Comparison of ENCODE assay signal across 14 cellular contexts in the genomic region with DNA sequence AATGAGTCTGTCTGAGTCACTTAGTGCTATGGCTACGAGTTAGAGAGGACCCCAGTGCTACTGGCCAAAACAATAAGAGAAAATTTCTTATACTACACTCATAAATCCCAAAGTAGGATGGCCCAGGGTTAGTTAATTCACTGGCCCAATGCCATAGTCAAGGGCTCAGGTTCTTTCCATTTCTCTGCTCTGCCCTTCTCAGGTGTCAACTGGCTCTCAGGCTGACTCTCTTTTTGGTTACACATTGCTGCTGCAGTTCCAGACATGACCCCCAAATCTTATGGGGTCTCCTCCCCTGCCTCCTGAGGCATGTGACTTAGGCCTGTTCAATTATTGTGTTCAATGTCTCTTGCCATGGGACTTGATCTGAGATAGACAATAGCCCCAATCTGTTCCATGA.
DNase-seq lines count a peak whose midpoint lies in the region; ATAC-seq and TF ChIP-seq lines count a peak whose summit lies in the region.
"Had no signal": no experiment of that assay in that cellular context is flagged by ENCODE, and none has a peak within 500 bp of the region (broad histone marks: within the 10 kb centered on the region; RNA-seq: fewer than 3 reads in every experiment).

No MANE protein-coding gene starts in this region.

- no peak overlapping the region for H3K4me3 ChIP-seq in DND-41 (ENCODE audit: low read depth in 1 of 2, low read length in 2 of 2)
- H3K4me3 ChIP-seq in SK-N-SH (ENCODE audit: low read depth in 2 of 2, low read length in 1 of 2), result no peak overlapping the region
- H3K4me3 ChIP-seq: coronary artery, tibial nerve had no signal

- POLR2A ChIA-PET in SK-N-SH (lab: Yijun Ruan, JAX), result no interaction called here

- TF ChIP-seq RAD21 in SK-N-SH (IDR thresholded peaks at IDR 0.05; ENCODE audit: low read length), result no peak

- CTCF ChIA-PET in SK-N-SH (lab: Yijun Ruan, JAX), result interaction anchor here (1.4 kb wide), 2 partner anchors 15 to 182 kb away, joined by 4 to 7 read pairs; no protein-coding TSS in a partner anchor

- peak; percentile 48 for ATAC-seq in DND-41 (ENCODE audit: insufficient read depth, low read depth)
- no peak for ATAC-seq in HG02571 (IDR thresholded peaks at IDR 0.05; ENCODE audit: unreplicated experiment)
- ATAC-seq in esophagus mucosa, result no peak
- ATAC-seq in GM18861 (IDR thresholded peaks at IDR 0.05; ENCODE audit: unreplicated experiment), result no peak
- ATAC-seq: right cardiac atrium had no signal

- DNase-seq in NCI-H82 (lab: John Stamatoyannopoulos, UW) (peak; percentile 30), NCI-H82 treated with DMSO at 0.1 percent for 48 hours (lab: John Stamatoyannopoulos, UW; ENCODE audit: unreplicated experiment) (no peak), DND-41 (no peak), SK-N-SH (peak; percentile 38), left kidney (ENCODE audit: low read depth, low spot score) (peak; percentile 81)
- DNase-seq: activated CD4-positive, CD25-positive, alpha-beta regulatory T cell; islet precursor cell; right cardiac atrium; stimulated activated CD8-positive, alpha-beta memory T cell treated with anti-CD3 and anti-CD28 coated beads, Interleukin-4, amount 100 ng/mL, for 48 hours had no signal

- H3F3A ChIP-seq in SK-N-SH (replicated peaks; ENCODE audit: insufficient read depth), result no peaks in the 10 kb centered on the region

- H3K4me1 ChIP-seq in DND-41 (ENCODE audit: insufficient read depth, low read length) (no peaks in the 10 kb centered on the region), SK-N-SH (ENCODE audit: control insufficient read depth in 1 of 2, insufficient read depth in 2 of 2, low read depth in 1 of 2, low read length in 1 of 2) (peaks cover 0 to 8% of the 10 kb centered on the region in 2 experiments; a peak in 1 of 4 replicates)
- H3K4me1 ChIP-seq: tibial nerve had no signal

- 46% methylated on average over 1 of the region's 1 CpG for WGBS in SK-N-SH (ENCODE audit: low lambda C conversion rate)

- no peaks in the 10 kb centered on the region for H3K36me3 ChIP-seq in DND-41 (ENCODE audit: insufficient read depth, low read length)
- no peaks in the 10 kb centered on the region for H3K36me3 ChIP-seq in SK-N-SH (replicated peaks in 1 of 2; ENCODE audit: control insufficient read depth in 1 of 2, insufficient read depth in 2 of 2, low read length in 1 of 2)
- H3K36me3 ChIP-seq: tibial nerve had no signal

- H4K20me1 ChIP-seq in DND-41 (ENCODE audit: insufficient read depth, low read length) (no peaks in the 10 kb centered on the region), SK-N-SH (ENCODE audit: insufficient read depth) (no peaks in the 10 kb centered on the region)

- no peaks in the 10 kb centered on the region for H3K9me2 ChIP-seq in SK-N-SH

- no peak overlapping the region for H3K4me2 ChIP-seq in DND-41 (ENCODE audit: insufficient read depth, low read length)
- H3K4me2 ChIP-seq in SK-N-SH, result no peak overlapping the region

- no peak overlapping the region for H2AFZ ChIP-seq in DND-41 (ENCODE audit: low read depth, low read length)
- H2AFZ ChIP-seq in SK-N-SH (ENCODE audit: low read depth), result no peak overlapping the region

- TF ChIP-seq CTCF in DND-41 (IDR thresholded peaks at IDR 0.05; ENCODE audit: borderline replicate concordance, extremely low read depth, low read length, poor library complexity, severe bottlenecking) (no peak), SK-N-SH (IDR thresholded peaks at IDR 0.05) (no peak)

- H3K9me3 ChIP-seq in DND-41 (ENCODE audit: insufficient read depth, low read length, severe bottlenecking), result peaks cover 2% of the 10 kb centered on the region
- H3K9me3 ChIP-seq in SK-N-SH, result no peaks in the 10 kb centered on the region
- H3K9me3 ChIP-seq: tibial nerve had no signal

- H3K79me2 ChIP-seq in DND-41 (ENCODE audit: insufficient read depth, low read length) (no peaks in the 10 kb centered on the region), SK-N-SH (ENCODE audit: insufficient read depth) (no peaks in the 10 kb centered on the region)

- H3K27me3 ChIP-seq in DND-41 (ENCODE audit: insufficient read depth, low read length, poor library complexity) (peaks cover 8% of the 10 kb centered on the region), SK-N-SH (ENCODE audit: insufficient read depth) (no peaks in the 10 kb centered on the region)
- H3K27me3 ChIP-seq: tibial nerve had no signal

- H3K9ac ChIP-seq in DND-41 (ENCODE audit: low read depth, low read length) (no peak overlapping the region), SK-N-SH (no peak overlapping the region)

- TF ChIP-seq EP300 in SK-N-SH (IDR thresholded peaks at IDR 0.05; ENCODE audit: borderline replicate concordance in 1 of 2, low read depth in 1 of 2, low read length in 1 of 2), result no peak

- no peak overlapping the region for H3K27ac ChIP-seq in DND-41 (ENCODE audit: low read length)
- H3K27ac ChIP-seq in SK-N-SH (ENCODE audit: low read depth in 2 of 2, low read length in 1 of 2), result no peak overlapping the region
- H3K27ac ChIP-seq: coronary artery, tibial nerve had no signal

TF ChIP-seq in SK-N-SH, 30 proteins besides CTCF, POLR2A, EP300 and RAD21:
- TF ChIP-seq, protein P1, sequence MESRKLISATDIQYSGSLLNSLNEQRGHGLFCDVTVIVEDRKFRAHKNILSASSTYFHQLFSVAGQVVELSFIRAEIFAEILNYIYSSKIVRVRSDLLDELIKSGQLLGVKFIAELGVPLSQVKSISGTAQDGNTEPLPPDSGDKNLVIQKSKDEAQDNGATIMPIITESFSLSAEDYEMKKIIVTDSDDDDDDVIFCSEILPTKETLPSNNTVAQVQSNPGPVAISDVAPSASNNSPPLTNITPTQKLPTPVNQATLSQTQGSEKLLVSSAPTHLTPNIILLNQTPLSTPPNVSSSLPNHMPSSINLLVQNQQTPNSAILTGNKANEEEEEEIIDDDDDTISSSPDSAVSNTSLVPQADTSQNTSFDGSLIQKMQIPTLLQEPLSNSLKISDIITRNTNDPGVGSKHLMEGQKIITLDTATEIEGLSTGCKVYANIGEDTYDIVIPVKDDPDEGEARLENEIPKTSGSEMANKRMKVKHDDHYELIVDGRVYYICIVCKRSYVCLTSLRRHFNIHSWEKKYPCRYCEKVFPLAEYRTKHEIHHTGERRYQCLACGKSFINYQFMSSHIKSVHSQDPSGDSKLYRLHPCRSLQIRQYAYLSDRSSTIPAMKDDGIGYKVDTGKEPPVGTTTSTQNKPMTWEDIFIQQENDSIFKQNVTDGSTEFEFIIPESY (IDR thresholded peaks at IDR 0.05; ENCODE audit: borderline replicate concordance, low read depth), result no peak
- TF ChIP-seq, protein P2, sequence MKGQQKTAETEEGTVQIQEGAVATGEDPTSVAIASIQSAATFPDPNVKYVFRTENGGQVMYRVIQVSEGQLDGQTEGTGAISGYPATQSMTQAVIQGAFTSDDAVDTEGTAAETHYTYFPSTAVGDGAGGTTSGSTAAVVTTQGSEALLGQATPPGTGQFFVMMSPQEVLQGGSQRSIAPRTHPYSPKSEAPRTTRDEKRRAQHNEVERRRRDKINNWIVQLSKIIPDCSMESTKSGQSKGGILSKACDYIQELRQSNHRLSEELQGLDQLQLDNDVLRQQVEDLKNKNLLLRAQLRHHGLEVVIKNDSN (IDR thresholded peaks at IDR 0.05; ENCODE audit: borderline replicate concordance, low read depth), result no peak
- no peak for TF ChIP-seq POLR2AphosphoS5 (IDR thresholded peaks at IDR 0.05; ENCODE audit: low read depth, low read length)
- no peak for TF ChIP-seq GATA2 (CRISPR knock-in tag; IDR thresholded peaks at IDR 0.05)
- no peak for TF ChIP-seq RFX5 (IDR thresholded peaks at IDR 0.05; ENCODE audit: low read length)
- TF ChIP-seq TAF1 (IDR thresholded peaks at IDR 0.05; ENCODE audit: borderline replicate concordance, low read depth, low read length), result no peak
- no peak for TF ChIP-seq RXRA (IDR thresholded peaks at IDR 0.05; ENCODE audit: borderline replicate concordance, low read depth)
- TF ChIP-seq ELF1 (IDR thresholded peaks at IDR 0.05), result no peak

Comparison
In these comparisons a context has a peak if more than half of its experiments do, and no peak if none do; other contexts are left out.
1. DNase-seq: peak in NCI-H82 (single experiment), SK-N-SH (single experiment) and left kidney (single experiment); none in NCI-H82 treated with DMSO at 0.1 percent for 48 hours (single experiment) and DND-41 (single experiment).